8 cellular contexts compared by ENCODE assay signal in genomic region chr10:19816420-19817250, GRCh38. TPM values are rescaled to one million over a fixed set of nuclear protein-coding genes. Genes with fewer than 3 reads are reported as not detected.
DNase-seq lines count a peak whose midpoint lies in the region; ATAC-seq and TF ChIP-seq lines count a peak whose summit lies in the region.

Gene PLXDC2, plus strand, starts transcription at chr10:19816432.

- H3K4me3 ChIP-seq in HAP-1 (peak within 1 kb of the TSS; percentile 58), duodenal mucosa (ENCODE audit: low read depth in 1 of 2, low read length in 2 of 2) (peak within 1 kb of the TSS; percentile 84 to 96), right lobe of liver (peak within 1 kb of the TSS; percentile 61 to 63 (median 61))

- in situ Hi-C loops in HAP-1 (cut with MboI; ENCODE audit: low sequenced_read_pairs) = loop anchor here (10.0 to 25.0 kb wide), 2 partner anchors 338 to 1046 kb away; no protein-coding TSS in a partner anchor

- H3K9ac ChIP-seq in duodenal mucosa (ENCODE audit: low read depth in 1 of 2, low read length in 2 of 2) = peak within 1 kb of the TSS; percentile 59 to 71

- H3K36me3 ChIP-seq in HAP-1 (replicated peaks) (no peaks in the 10 kb centered on the region), duodenal mucosa (ENCODE audit: control insufficient read depth in 1 of 2, insufficient read depth in 2 of 2, low read length in 2 of 2) (no peaks in the 10 kb centered on the region), right lobe of liver (no peaks in the 10 kb centered on the region)

- WGBS in right lobe of liver (ENCODE audit: insufficient coverage, low coverage, low lambda C conversion rate, missing lambda C conversion rate) = under 1% methylated on average over 34 of the region's 65 CpGs

- intact Hi-C loops in right lobe of liver (cut with DNase I) = no loop called here

- DNase-seq in D341Med (ENCODE audit: low spot score) (peak; percentile 51), HAP-1 (ENCODE audit: low spot score in 2 of 2) (peak in 1 of 2 experiments; percentile 53), right lobe of liver (peak; percentile 61 to 69 (median 65)), 8988T (no peak)

- no peaks in the 10 kb centered on the region for H3K9me3 ChIP-seq in HAP-1
- no peaks in the 10 kb centered on the region for H3K9me3 ChIP-seq in duodenal mucosa (ENCODE audit: control insufficient read depth in 1 of 2, low read length in 2 of 2)
- no peaks in the 10 kb centered on the region for H3K9me3 ChIP-seq in right lobe of liver

- TF ChIP-seq POLR2A in right lobe of liver (IDR thresholded peaks at IDR 0.05) = no peak

- ATAC-seq in right lobe of liver = peak; percentile 55 to 69 (median 64)
- no peak for ATAC-seq in HG03196 (IDR thresholded peaks at IDR 0.05; ENCODE audit: unreplicated experiment)

- H3K27me3 ChIP-seq in HAP-1 (ENCODE audit: low read depth) (no peaks in the 10 kb centered on the region), duodenal mucosa (ENCODE audit: control insufficient read depth in 1 of 2, insufficient read depth in 2 of 2, low read length in 2 of 2) (no peaks in the 10 kb centered on the region), right lobe of liver (no peaks in the 10 kb centered on the region)

- TF ChIP-seq CTCF in right lobe of liver (IDR thresholded peaks at IDR 0.05) = no peak
- no peak for TF ChIP-seq CTCF in subcutaneous adipose tissue (IDR thresholded peaks at IDR 0.05; ENCODE audit: low read depth)

- peaks cover 13% of the 10 kb centered on the region for H3K4me1 ChIP-seq in HAP-1
- peaks cover 16 to 19% of the 10 kb centered on the region in 2 donors for H3K4me1 ChIP-seq in duodenal mucosa (ENCODE audit: control insufficient read depth in 1 of 2, insufficient read depth in 2 of 2, low read length in 2 of 2)
- peaks cover 0 to 15% (median 1%) of the 10 kb centered on the region in 4 donors for H3K4me1 ChIP-seq in right lobe of liver

- H3K27ac ChIP-seq in duodenal mucosa (ENCODE audit: low read depth, low read length) (peak within 1 kb of the TSS; percentile 70), right lobe of liver (peak within 1 kb of the TSS; percentile 27 to 75 (median 52))

TF ChIP-seq in PFSK-1, 5 proteins besides CTCF, POLR2A, EP300 and RAD21:
- TF ChIP-seq TAF1 (IDR thresholded peaks at IDR 0.05; ENCODE audit: borderline replicate concordance, insufficient read depth, low read length) = 0 out of 2 replicates have a peak, but pooled peaks have one; percentile 4
- TF ChIP-seq FOXP2 (optimal IDR thresholded peaks at IDR 0.05; ENCODE audit: borderline replicate concordance, extremely low read depth, extremely low read length, insufficient read depth) = no peak

RNA-seq across cellular contexts. Expression of gene PLXDC2, which starts in this region (rescaled TPM):
- polyA plus RNA-seq in PFSK-1 (2012; ENCODE audit: insufficient read length, low read depth) = 8.3 TPM
- total RNA-seq in right lobe of liver (1 to 10 TPM; 4.1 to 6.5 (median 5.3) TPM), subcutaneous adipose tissue (100 to 1,000 TPM in 2 of 4 donors, 10 to 100 TPM in 2; 47.7 to 117 (median 84.3) TPM)

Comparison
In these comparisons a context has a peak if more than half of its experiments do, and no peak if none do; other contexts are left out.
1. RNA of gene PLXDC2 (total RNA-seq): 47.7 to 117 TPM in subcutaneous adipose tissue; 4.1 to 6.5 TPM in right lobe of liver; every median in the first group is over 4 times any median in the second.
2. Peak in every context shown above with its lines, with median percentiles within 50 percentile points of each other: H3K4me3 ChIP-seq.